Comparison of ENCODE assay signal across 1 cellular context in the genomic region with DNA sequence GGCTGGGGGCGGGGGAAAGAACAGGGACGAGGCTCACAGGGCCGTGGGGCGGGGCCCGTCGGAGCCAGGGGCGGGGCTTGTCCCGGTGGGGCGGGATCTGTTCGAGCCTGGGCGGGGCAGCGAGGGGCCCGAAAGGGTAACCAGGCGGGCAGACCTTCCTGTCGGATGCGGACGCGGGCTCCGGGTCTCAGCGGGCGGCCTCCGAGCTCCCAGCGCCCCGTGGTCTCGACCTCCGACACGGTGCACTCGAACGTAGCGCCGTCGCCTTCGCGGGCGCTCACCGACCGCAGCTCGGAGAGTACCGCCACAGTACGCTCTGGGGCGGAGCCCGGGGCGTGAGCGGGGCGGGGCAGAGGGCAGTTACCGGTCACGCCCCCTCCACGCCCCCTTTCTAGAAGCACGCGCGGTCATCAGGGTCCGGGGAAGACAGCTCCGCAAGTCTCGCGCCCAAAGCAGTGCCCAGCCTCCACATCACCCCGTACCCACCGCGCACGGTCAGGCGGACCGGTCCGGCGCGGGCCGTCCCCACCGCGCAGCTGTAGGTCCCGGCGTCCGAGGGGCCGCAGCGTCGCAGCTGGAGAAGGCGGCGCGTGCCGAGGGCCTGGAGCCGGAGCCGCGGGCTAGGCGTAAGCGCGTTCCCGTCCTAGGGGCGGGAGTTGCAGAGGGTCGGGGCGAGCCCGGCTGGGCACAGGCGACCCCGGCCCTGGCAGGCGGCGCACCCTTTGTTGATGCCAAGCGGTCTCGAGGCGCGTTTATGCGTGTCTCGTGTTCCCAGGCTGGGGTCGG.
TF ChIP-seq lines count a peak whose summit lies in the region.

No MANE protein-coding gene starts in this region.

TF ChIP-seq in HepG2, 621 proteins besides CTCF, POLR2A, EP300 and RAD21 (continued from another document and continues in another):
- TF ChIP-seq ZBTB8A (CRISPR knock-in tag; IDR thresholded peaks at IDR 0.05; ENCODE audit: borderline replicate concordance, low read depth) (no peak), ZNF501 (CRISPR knock-in tag; IDR thresholded peaks at IDR 0.05) (peak; percentile 94), ZNF629 (CRISPR knock-in tag; conservative IDR thresholded peaks at IDR 0.05) (no peak; the same call in 1 of the 2 replicates), ZNF770 (CRISPR knock-in tag; IDR thresholded peaks at IDR 0.05) (no peak), ZNF766 (CRISPR knock-in tag; IDR thresholded peaks at IDR 0.05; ENCODE audit: borderline replicate concordance) (peak; percentile 80; the same call in 1 of the 2 replicates), AGO1 (IDR thresholded peaks at IDR 0.05; ENCODE audit: low read depth, low read length, poor library complexity, severe bottlenecking) (peak; percentile 99), ZNF782 (CRISPR knock-in tag; IDR thresholded peaks at IDR 0.05; ENCODE audit: borderline replicate concordance) (peak; percentile 57), ZNF740 (CRISPR knock-in tag; IDR thresholded peaks at IDR 0.05) (no peak), NFKB2 (CRISPR knock-in tag; IDR thresholded peaks at IDR 0.05; ENCODE audit: borderline replicate concordance) (peak; percentile 97; the same call in 1 of the 2 replicates), SUZ12 (IDR thresholded peaks at IDR 0.05; ENCODE audit: low read depth, low read length) (no peak), FLYWCH1 (CRISPR knock-in tag; IDR thresholded peaks at IDR 0.05) (peak; percentile 76; the same call in 1 of the 2 replicates), ZNF460 (CRISPR knock-in tag; IDR thresholded peaks at IDR 0.05; ENCODE audit: borderline replicate concordance) (no peak), ZNF513 (CRISPR knock-in tag; conservative IDR thresholded peaks at IDR 0.05) (0 out of 2 replicates have a peak, but pooled peaks have one; percentile 75), TBP (CRISPR knock-in tag; IDR thresholded peaks at IDR 0.05) (no peak), ZNF274 (CRISPR knock-in tag; IDR thresholded peaks at IDR 0.05) (peak; percentile 18; the same call in 1 of the 2 replicates), NFIB (CRISPR knock-in tag; IDR thresholded peaks at IDR 0.05; ENCODE audit: borderline replicate concordance) (no peak), ZFP62 (CRISPR knock-in tag; IDR thresholded peaks at IDR 0.05) (no peak), DNMT1 (CRISPR knock-in tag; IDR thresholded peaks at IDR 0.05) (peak; percentile 63; the same call in 1 of the 2 replicates), ZNF251 (CRISPR knock-in tag; IDR thresholded peaks at IDR 0.05) (no peak), ZBTB7B (CRISPR knock-in tag; IDR thresholded peaks at IDR 0.05) (0 out of 2 replicates have a peak, but pooled peaks have one; percentile 33), HMG20B (CRISPR knock-in tag; conservative IDR thresholded peaks at IDR 0.05) (no peak), ZSCAN12 (CRISPR knock-in tag; IDR thresholded peaks at IDR 0.05) (peak; percentile 74; the same call in 1 of the 2 replicates), ZNF646 (CRISPR knock-in tag; IDR thresholded peaks at IDR 0.05) (no peak), GLI4 (CRISPR knock-in tag; IDR thresholded peaks at IDR 0.05; ENCODE audit: borderline replicate concordance) (0 out of 2 replicates have a peak, but pooled peaks have one; percentile 19), PRDM4 (CRISPR knock-in tag; IDR thresholded peaks at IDR 0.05; ENCODE audit: borderline replicate concordance) (0 out of 2 replicates have a peak, but pooled peaks have one; percentile 64), SMARCE1 (IDR thresholded peaks at IDR 0.05; ENCODE audit: borderline replicate concordance) (no peak), EED (CRISPR knock-in tag; IDR thresholded peaks at IDR 0.05) (peak; percentile 99), ZNF224 (CRISPR knock-in tag; IDR thresholded peaks at IDR 0.05) (0 out of 2 replicates have a peak, but pooled peaks have one; percentile 64), ARHGAP35 (CRISPR knock-in tag; IDR thresholded peaks at IDR 0.05; ENCODE audit: borderline replicate concordance) (peak; percentile 98), GTF3A (CRISPR knock-in tag; conservative IDR thresholded peaks at IDR 0.05) (peak; percentile 73; the same call in 1 of the 2 replicates)
- TF ChIP-seq, protein P1, sequence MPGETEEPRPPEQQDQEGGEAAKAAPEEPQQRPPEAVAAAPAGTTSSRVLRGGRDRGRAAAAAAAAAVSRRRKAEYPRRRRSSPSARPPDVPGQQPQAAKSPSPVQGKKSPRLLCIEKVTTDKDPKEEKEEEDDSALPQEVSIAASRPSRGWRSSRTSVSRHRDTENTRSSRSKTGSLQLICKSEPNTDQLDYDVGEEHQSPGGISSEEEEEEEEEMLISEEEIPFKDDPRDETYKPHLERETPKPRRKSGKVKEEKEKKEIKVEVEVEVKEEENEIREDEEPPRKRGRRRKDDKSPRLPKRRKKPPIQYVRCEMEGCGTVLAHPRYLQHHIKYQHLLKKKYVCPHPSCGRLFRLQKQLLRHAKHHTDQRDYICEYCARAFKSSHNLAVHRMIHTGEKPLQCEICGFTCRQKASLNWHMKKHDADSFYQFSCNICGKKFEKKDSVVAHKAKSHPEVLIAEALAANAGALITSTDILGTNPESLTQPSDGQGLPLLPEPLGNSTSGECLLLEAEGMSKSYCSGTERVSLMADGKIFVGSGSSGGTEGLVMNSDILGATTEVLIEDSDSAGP (CRISPR knock-in tag; IDR thresholded peaks at IDR 0.05; ENCODE audit: borderline replicate concordance) = peak; percentile 74
- TF ChIP-seq, protein P2, sequence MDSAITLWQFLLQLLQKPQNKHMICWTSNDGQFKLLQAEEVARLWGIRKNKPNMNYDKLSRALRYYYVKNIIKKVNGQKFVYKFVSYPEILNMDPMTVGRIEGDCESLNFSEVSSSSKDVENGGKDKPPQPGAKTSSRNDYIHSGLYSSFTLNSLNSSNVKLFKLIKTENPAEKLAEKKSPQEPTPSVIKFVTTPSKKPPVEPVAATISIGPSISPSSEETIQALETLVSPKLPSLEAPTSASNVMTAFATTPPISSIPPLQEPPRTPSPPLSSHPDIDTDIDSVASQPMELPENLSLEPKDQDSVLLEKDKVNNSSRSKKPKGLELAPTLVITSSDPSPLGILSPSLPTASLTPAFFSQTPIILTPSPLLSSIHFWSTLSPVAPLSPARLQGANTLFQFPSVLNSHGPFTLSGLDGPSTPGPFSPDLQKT (CRISPR knock-in tag; IDR thresholded peaks at IDR 0.05; ENCODE audit: borderline replicate concordance) = no peak; the same call in 1 of the 2 replicates
- TF ChIP-seq, protein P3, sequence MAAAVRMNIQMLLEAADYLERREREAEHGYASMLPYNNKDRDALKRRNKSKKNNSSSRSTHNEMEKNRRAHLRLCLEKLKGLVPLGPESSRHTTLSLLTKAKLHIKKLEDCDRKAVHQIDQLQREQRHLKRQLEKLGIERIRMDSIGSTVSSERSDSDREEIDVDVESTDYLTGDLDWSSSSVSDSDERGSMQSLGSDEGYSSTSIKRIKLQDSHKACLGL (CRISPR knock-in tag; IDR thresholded peaks at IDR 0.05) = peak; percentile 86
- TF ChIP-seq, protein P4, sequence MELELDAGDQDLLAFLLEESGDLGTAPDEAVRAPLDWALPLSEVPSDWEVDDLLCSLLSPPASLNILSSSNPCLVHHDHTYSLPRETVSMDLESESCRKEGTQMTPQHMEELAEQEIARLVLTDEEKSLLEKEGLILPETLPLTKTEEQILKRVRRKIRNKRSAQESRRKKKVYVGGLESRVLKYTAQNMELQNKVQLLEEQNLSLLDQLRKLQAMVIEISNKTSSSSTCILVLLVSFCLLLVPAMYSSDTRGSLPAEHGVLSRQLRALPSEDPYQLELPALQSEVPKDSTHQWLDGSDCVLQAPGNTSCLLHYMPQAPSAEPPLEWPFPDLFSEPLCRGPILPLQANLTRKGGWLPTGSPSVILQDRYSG (CRISPR knock-in tag; IDR thresholded peaks at IDR 0.05) = no peak
- TF ChIP-seq, protein P5, sequence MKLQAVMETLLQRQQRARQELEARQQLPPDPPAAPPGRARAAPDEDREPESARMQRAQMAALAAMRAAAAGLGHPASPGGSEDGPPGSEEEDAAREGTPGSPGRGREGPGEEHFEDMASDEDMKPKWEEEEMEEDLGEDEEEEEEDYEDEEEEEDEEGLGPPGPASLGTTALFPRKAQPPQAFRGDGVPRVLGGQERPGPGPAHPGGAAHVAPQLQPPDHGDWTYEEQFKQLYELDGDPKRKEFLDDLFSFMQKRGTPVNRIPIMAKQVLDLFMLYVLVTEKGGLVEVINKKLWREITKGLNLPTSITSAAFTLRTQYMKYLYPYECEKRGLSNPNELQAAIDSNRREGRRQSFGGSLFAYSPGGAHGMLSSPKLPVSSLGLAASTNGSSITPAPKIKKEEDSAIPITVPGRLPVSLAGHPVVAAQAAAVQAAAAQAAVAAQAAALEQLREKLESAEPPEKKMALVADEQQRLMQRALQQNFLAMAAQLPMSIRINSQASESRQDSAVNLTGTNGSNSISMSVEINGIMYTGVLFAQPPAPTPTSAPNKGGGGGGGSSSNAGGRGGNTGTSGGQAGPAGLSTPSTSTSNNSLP (IDR thresholded peaks at IDR 0.05; ENCODE audit: low read depth, low read length) = no peak
